23 cellular contexts compared by ENCODE assay signal in the genomic region with DNA sequence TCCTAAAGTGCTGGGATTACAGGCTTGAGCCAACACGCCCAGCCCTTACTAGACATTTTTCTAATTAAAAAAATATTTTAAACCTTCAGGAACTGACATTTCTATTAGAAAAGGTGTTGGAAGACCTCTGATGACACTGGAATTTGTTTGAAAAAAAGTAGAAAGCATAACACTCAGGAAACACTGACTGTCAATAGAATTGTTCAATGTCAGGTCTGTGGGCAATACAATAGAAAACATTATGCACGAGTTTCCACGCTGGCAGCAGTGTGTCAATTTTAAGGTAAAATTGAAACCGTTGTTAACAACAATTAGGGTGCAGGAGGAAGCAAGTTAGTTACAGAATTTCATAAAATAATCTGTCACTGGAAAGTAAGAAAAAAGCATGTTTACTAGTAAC.
A peak's percentile ranks its signal among the peaks of the same experiment; 100 is the strongest.
DNase-seq lines count a peak whose midpoint lies in the region; ATAC-seq lines count a peak whose summit lies in the region.
"Had no signal": no experiment of that assay in that cellular context is flagged by ENCODE, and none has a peak within 500 bp of the region (broad histone marks: within the 10 kb centered on the region; RNA-seq: fewer than 3 reads in every experiment).

No MANE protein-coding gene starts in this region.

- DNase-seq in dermis microvascular lymphatic vessel endothelial cell (ENCODE audit: low read depth in 2 of 2): peak; percentile 33 to 68
- DNase-seq: 8988T; ACHN; AML-193; BE2C; C1 segment of cervical spinal cord; Caco-2; Calu3; CD4-positive, alpha-beta memory T cell; CD4-positive, alpha-beta T cell; CD4-positive, CD25-positive, alpha-beta regulatory T cell; CD8-positive, alpha-beta memory T cell; CD8-positive, alpha-beta T cell; COR-L47; DMS 273 treated with DMSO at 0.1 percent for 48 hours; DMS153; DMS53; DMS79; DMS79 treated with DMSO at 0.1 percent for 48 hours; DND-41; EL had no signal

- ATAC-seq in HG03045 (IDR thresholded peaks at IDR 0.05; ENCODE audit: unreplicated experiment): no peak
- ATAC-seq: A549; CD8-positive, alpha-beta T cell had no signal
